ENCODE assay signal across 1 cellular context in genomic region chr4:52876063-52876462, GRCh38.
TF ChIP-seq lines count a peak whose summit lies in the region.

No MANE protein-coding gene starts in this region.

TF ChIP-seq in H1, 55 proteins besides CTCF, POLR2A, EP300 and RAD21 (continued from another document):
- no peak for TF ChIP-seq ATF2 (IDR thresholded peaks at IDR 0.05; ENCODE audit: low read length)
- TF ChIP-seq TEAD4 (IDR thresholded peaks at IDR 0.05; ENCODE audit: low read depth, low read length) = no peak
- TF ChIP-seq CHD7 (IDR thresholded peaks at IDR 0.05; ENCODE audit: insufficient replicate concordance, low read length) = no peak
- TF ChIP-seq KDM1A (IDR thresholded peaks at IDR 0.05; ENCODE audit: borderline replicate concordance, low read length) = no peak
- TF ChIP-seq RXRA (IDR thresholded peaks at IDR 0.05; ENCODE audit: insufficient read depth, low read depth, low read length) = no peak
